In genomic region chr14:88452231-88452630, GRCh38 we compare ENCODE assay signal across 21 cellular contexts.
DNase-seq lines count a peak whose midpoint lies in the region; ATAC-seq and TF ChIP-seq lines count a peak whose summit lies in the region.
"Had no signal": no experiment of that assay in that cellular context is flagged by ENCODE, and none has a peak within 500 bp of the region (broad histone marks: within the 10 kb centered on the region; RNA-seq: fewer than 3 reads in every experiment).

No MANE protein-coding gene starts in this region.

- no peak overlapping the region for H3K4me3 Mint-ChIP-seq in neural progenitor cell
- H3K4me3 Mint-ChIP-seq: CD8-positive, alpha-beta T cell had no signal

- 92 to 98% (median 93%) methylated on average over 4 of the region's 4 CpGs for WGBS in heart left ventricle, 4 donors

- no peaks in the 10 kb centered on the region for H3K4me1 Mint-ChIP-seq in neural progenitor cell

- H3K9ac ChIP-seq in neural progenitor cell: no peak overlapping the region
- H3K9ac ChIP-seq: BLaER1 had no signal

- peaks cover 20% of the 10 kb centered on the region for H3K9me3 Mint-ChIP-seq in neural progenitor cell

- no peak for TF ChIP-seq POLR2A in heart left ventricle (IDR thresholded peaks at IDR 0.05)

- no peak overlapping the region for H2AFZ ChIP-seq in neural progenitor cell (replicated peaks)

- no peak for TF ChIP-seq CTCF in heart left ventricle (IDR thresholded peaks at IDR 0.05)
- TF ChIP-seq CTCF in neural progenitor cell (IDR thresholded peaks at IDR 0.05): peak; percentile 5

- H3K27me3 Mint-ChIP-seq in neural progenitor cell (ENCODE audit: insufficient read depth, low read depth): peaks cover 5% of the 10 kb centered on the region

- no peak for ATAC-seq in left ventricle myocardium superior
- ATAC-seq in heart left ventricle: no peak
- ATAC-seq: CD8-positive, alpha-beta T cell; HCT116; K562; PC-3 had no signal

- no peaks in the 10 kb centered on the region for H3K79me2 ChIP-seq in neural progenitor cell (ENCODE audit: low read depth)

- in situ Hi-C loops in SK-MEL-5 (cut with HindIII; ENCODE audit: low pct_unique_long_range_greater_than_20kb, low sequenced_read_pairs): no loop called here

- intact Hi-C loops in left ventricle myocardium superior (cut with micrococcal nuclease): no loop called here
- intact Hi-C loops in heart left ventricle (cut with DNase I): no loop called here

- DNase-seq in left ventricle myocardium superior (peak; percentile 12), heart left ventricle (no peak), HT1080 (ENCODE audit: low read depth) (peak; percentile 21), SK-MEL-5 (ENCODE audit: low read depth, low spot score) (peak; percentile 7), neural progenitor cell (ENCODE audit: low spot score) (no peak), nucleus accumbens (lab: John Stamatoyannopoulos, UW) (no peak), NOMO-1 (lab: John Stamatoyannopoulos, UW; ENCODE audit: unreplicated experiment in 2 of 2) (no peak), putamen (ENCODE audit: low spot score) (no peak)
- DNase-seq: Calu3; CD8-positive, alpha-beta T cell; NCI-H1105 treated with DMSO at 0.1 percent for 48 hours; NCI-H1694; NCI-H2081 treated with DMSO at 0.1 percent for 48 hours; NCI-H446 treated with DMSO at 0.1 percent for 48 hours; NCI-H69; PC-3; SW 1271 had no signal

- H3K4me2 ChIP-seq in neural progenitor cell: no peak overlapping the region
- H3K4me2 ChIP-seq: BLaER1 had no signal

- H3K4me3 ChIP-seq in heart left ventricle (no peak overlapping the region), neural progenitor cell (no peak overlapping the region)
- H3K4me3 ChIP-seq: BLaER1, K562 had no signal

- H4K20me1 ChIP-seq in neural progenitor cell (ENCODE audit: low read depth): no peaks in the 10 kb centered on the region
- H4K20me1 ChIP-seq: BLaER1 had no signal

- H3K9me3 ChIP-seq in heart left ventricle: peaks cover 0 to 23% (median 0%) of the 10 kb centered on the region in 12 donors
- no peaks in the 10 kb centered on the region for H3K9me3 ChIP-seq in neural progenitor cell (ENCODE audit: low read depth)
- H3K9me3 ChIP-seq: BLaER1 had no signal

- H3K27me3 ChIP-seq in heart left ventricle: no peaks in the 10 kb centered on the region
- no peaks in the 10 kb centered on the region for H3K27me3 ChIP-seq in neural progenitor cell
- H3K27me3 ChIP-seq: BLaER1 had no signal

- no peak overlapping the region for H3K27ac ChIP-seq in heart left ventricle
- H3K27ac ChIP-seq in neural progenitor cell: no peak overlapping the region
- H3K27ac ChIP-seq: BLaER1, RWPE1 had no signal

- H3K27ac Mint-ChIP-seq in neural progenitor cell: no peak overlapping the region
- H3K27ac Mint-ChIP-seq: CD8-positive, alpha-beta T cell had no signal

- H3F3A ChIP-seq in neural progenitor cell (ENCODE audit: low read depth): no peaks in the 10 kb centered on the region

- H3K4me1 ChIP-seq in heart left ventricle: no peaks in the 10 kb centered on the region
- H3K4me1 ChIP-seq in neural progenitor cell: no peaks in the 10 kb centered on the region
- H3K4me1 ChIP-seq: BLaER1 had no signal

- peaks cover 60% of the 10 kb centered on the region for H3K36me3 Mint-ChIP-seq in neural progenitor cell

- H3K36me3 ChIP-seq in heart left ventricle (peaks cover 0 to 54% (median 7%) of the 10 kb centered on the region in 9 donors), neural progenitor cell (no peaks in the 10 kb centered on the region)

Comparison
In these comparisons a context has a peak if more than half of its experiments do, and no peak if none do; other contexts are left out.
1. DNase-seq: peak in left ventricle myocardium superior (single experiment), HT1080 (single experiment) and SK-MEL-5 (single experiment); none in heart left ventricle (0 of 5), neural progenitor cell (single experiment), nucleus accumbens (0 of 56), NOMO-1 (0 of 2) and putamen (single experiment).